In the genomic region with DNA sequence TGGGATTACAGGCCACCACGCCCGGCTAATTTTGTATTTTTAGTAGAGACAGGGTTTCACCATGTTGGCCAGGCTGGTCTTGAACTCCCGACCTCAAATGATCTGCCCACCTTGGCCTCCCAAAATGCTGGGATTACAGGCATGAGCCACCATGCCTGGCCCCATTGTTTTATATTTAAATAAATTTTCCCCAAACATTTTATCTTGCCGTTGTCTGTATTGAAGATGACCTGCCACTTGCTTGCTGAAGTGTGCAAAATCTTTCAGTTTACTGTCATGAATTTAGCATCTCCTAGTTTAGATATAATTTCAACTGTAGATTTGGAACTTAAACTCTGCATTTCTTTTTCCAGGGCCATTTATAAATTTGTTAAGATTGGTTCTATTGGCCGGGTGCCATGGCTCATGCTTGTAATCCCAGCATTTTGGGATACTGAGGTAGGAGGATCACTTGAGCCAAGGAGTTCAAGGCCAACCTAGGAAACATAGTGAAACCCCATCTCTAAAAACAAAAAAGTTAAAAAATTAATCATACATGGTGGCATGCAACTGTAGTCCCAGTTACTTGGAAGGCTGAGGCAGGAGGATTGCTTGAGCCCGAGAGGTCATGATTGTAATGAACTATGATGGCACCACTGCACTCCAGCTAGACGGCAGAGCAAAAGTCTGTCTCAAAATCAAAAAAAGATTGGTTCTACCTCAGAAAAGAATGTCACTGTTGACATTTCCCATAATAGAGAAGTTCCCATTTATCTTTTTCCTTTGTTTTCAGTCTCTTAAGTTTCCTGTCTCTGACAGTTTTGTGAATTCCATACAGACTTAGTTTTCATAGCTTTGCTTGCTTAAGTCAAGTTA, we compare ENCODE assay signal across 12 cellular contexts.
DNase-seq lines count a peak whose midpoint lies in the region; ATAC-seq, FAIRE-seq and TF ChIP-seq lines count a peak whose summit lies in the region.
"Had no signal": no experiment of that assay in that cellular context is flagged by ENCODE, and none has a peak within 500 bp of the region (broad histone marks: within the 10 kb centered on the region; RNA-seq: fewer than 3 reads in every experiment).

No MANE protein-coding gene starts in this region.

- no peaks in the 10 kb centered on the region for H3K79me1 ChIP-seq in mesendoderm (ENCODE audit: low read length)

- no peak for TF ChIP-seq CTCF in A673 (conservative IDR thresholded peaks at IDR 0.05; ENCODE audit: low read depth, low read length)
- TF ChIP-seq CTCF in brain microvascular endothelial cell (IDR thresholded peaks at IDR 0.05; ENCODE audit: low read depth, low read length, missing control alignments) = no peak
- TF ChIP-seq CTCF in glutamatergic neuron (IDR thresholded peaks at IDR 0.05; ENCODE audit: partially characterized antibody, unreplicated experiment) = no peak

- CTCF ChIA-PET in A673 (lab: Charles Lee) = no interaction called here

- no peaks in the 10 kb centered on the region for H3K36me3 Mint-ChIP-seq in glutamatergic neuron (ENCODE audit: unreplicated experiment)

- ATAC-seq in GM18517 (IDR thresholded peaks at IDR 0.05; ENCODE audit: unreplicated experiment) = no peak

- H2BK15ac ChIP-seq in mesendoderm (replicated peaks; ENCODE audit: low read depth) = no peak overlapping the region

- H3K9ac ChIP-seq in mesendoderm (ENCODE audit: low read length) = no peak overlapping the region
- H3K9ac ChIP-seq: KMS-11 had no signal

- peaks cover 30% of the 10 kb centered on the region for H3K4me1 ChIP-seq in A673 (ENCODE audit: insufficient read depth, low read length, poor library complexity, severe bottlenecking)
- H3K4me1 ChIP-seq in mesendoderm (ENCODE audit: control insufficient read depth, low read depth, low read length) = peaks cover 2% of the 10 kb centered on the region

- H3K4ac ChIP-seq in mesendoderm (ENCODE audit: low read depth, low read length) = no peak overlapping the region

- no peaks in the 10 kb centered on the region for H3K27me3 ChIP-seq in A673 (replicated peaks; ENCODE audit: insufficient read depth, low read depth, low read length, poor library complexity)
- H3K27me3 ChIP-seq in brain microvascular endothelial cell (replicated peaks) = no peaks in the 10 kb centered on the region
- no peaks in the 10 kb centered on the region for H3K27me3 ChIP-seq in mesendoderm (ENCODE audit: insufficient read depth, low read length, poor library complexity)

- H3K9me3 ChIP-seq in A673 (ENCODE audit: low read depth, low read length, poor library complexity, severe bottlenecking) = no peaks in the 10 kb centered on the region

- peak overlapping the region; percentile 57 for H3K27ac ChIP-seq in A673 (ENCODE audit: low read depth, low read length, poor library complexity, severe bottlenecking)
- peak overlapping the region; percentile 89 for H3K27ac ChIP-seq in brain microvascular endothelial cell
- H3K27ac ChIP-seq in mesendoderm (ENCODE audit: low read depth, low read length) = no peak overlapping the region
- H3K27ac ChIP-seq: KMS-11 had no signal

- WGBS in mesendoderm (ENCODE audit: extremely low coverage, insufficient coverage, low lambda C conversion rate) = no CpG with 5 or more reads among the region's 7 CpGs

- no peak overlapping the region for H3K27ac Mint-ChIP-seq in glutamatergic neuron (ENCODE audit: unreplicated experiment)

- POLR2A ChIA-PET in A673 (lab: Charles Lee; ENCODE audit: low non-redundant PET) = no interaction called here

- no peak overlapping the region for H3K4me3 ChIP-seq in A673 (ENCODE audit: low read depth, low read length, poor library complexity, severe bottlenecking)
- no peak overlapping the region for H3K4me3 ChIP-seq in brain microvascular endothelial cell (ENCODE audit: low read depth, low read length)
- no peak overlapping the region for H3K4me3 ChIP-seq in mesendoderm (ENCODE audit: low read length)

- in situ Hi-C loops in brain microvascular endothelial cell (cut with HindIII; ENCODE audit: low pct_ligation_motif_present, low sequenced_read_pairs) = no loop called here

- H3K79me2 ChIP-seq in mesendoderm (ENCODE audit: control insufficient read depth, insufficient read depth, low read length) = no peaks in the 10 kb centered on the region

- peak; percentile 70 for FAIRE-seq in G401.6 (lab: Jason Lieb, UNC)

- intact Hi-C loops in A673 (cut with micrococcal nuclease; ENCODE audit: unreplicated experiment) = no loop called here

- no peak overlapping the region for H2BK5ac ChIP-seq in mesendoderm (ENCODE audit: low read length)

- H3K23ac ChIP-seq in mesendoderm (ENCODE audit: low read length) = no peak overlapping the region

- H2BK120ac ChIP-seq in mesendoderm (ENCODE audit: low read depth, low read length) = no peak overlapping the region

- no peak overlapping the region for H3K4me3 Mint-ChIP-seq in glutamatergic neuron (ENCODE audit: unreplicated experiment)

- H3K36me3 ChIP-seq in A673 (ENCODE audit: insufficient read depth, low read length, poor library complexity, severe bottlenecking) (no peaks in the 10 kb centered on the region), brain microvascular endothelial cell (replicated peaks) (no peaks in the 10 kb centered on the region), mesendoderm (ENCODE audit: control insufficient read depth, insufficient read depth, low read length) (no peaks in the 10 kb centered on the region)

- H4K8ac ChIP-seq in mesendoderm (ENCODE audit: low read depth, low read length) = no peak overlapping the region

- no peak overlapping the region for H3K18ac ChIP-seq in mesendoderm (ENCODE audit: low read length)

- no peak overlapping the region for H2AK5ac ChIP-seq in mesendoderm (ENCODE audit: low read length)

- no peak overlapping the region for H3K56ac ChIP-seq in mesendoderm (ENCODE audit: low read length)

- no peaks in the 10 kb centered on the region for H3K27me3 Mint-ChIP-seq in glutamatergic neuron (ENCODE audit: unreplicated experiment)

- no peak overlapping the region for H4K5ac ChIP-seq in mesendoderm (ENCODE audit: low read length)

- H3K4me2 ChIP-seq in mesendoderm (ENCODE audit: low read length) = no peak overlapping the region
- H3K4me2 ChIP-seq: KMS-11 had no signal

- H3K9me3 Mint-ChIP-seq in glutamatergic neuron (ENCODE audit: unreplicated experiment) = peaks cover 2% of the 10 kb centered on the region

- no TSS peak for BruUV-seq in A673 (replicated peaks; lab: Mats Ljungman, UMichigan)

- DNase-seq in A673 (ENCODE audit: low spot score) = peak; percentile 63
- DNase-seq in brain microvascular endothelial cell = peak; percentile 87
- DNase-seq in myocyte (ENCODE audit: low read depth) = peak; percentile 15
- no peak for DNase-seq in NCI-H2171 (lab: John Stamatoyannopoulos, UW)
- DNase-seq in mesendoderm = no peak
- DNase-seq in glutamatergic neuron = no peak
- DNase-seq: DMS 273 treated with DMSO at 0.1 percent for 48 hours, head of caudate nucleus, SHP77 treated with DMSO at 0.1 percent for 48 hours had no signal

- H3K4me1 Mint-ChIP-seq in glutamatergic neuron (ENCODE audit: low read depth, unreplicated experiment) = peaks cover 3% of the 10 kb centered on the region

Comparison
In these comparisons a context has a peak if more than half of its experiments do, and no peak if none do; other contexts are left out.
1. DNase-seq: peak in A673 (single experiment), brain microvascular endothelial cell (single experiment) and myocyte (single experiment); none in NCI-H2171 (single experiment), mesendoderm (single experiment) and glutamatergic neuron (single experiment).